ENCODE assay signal across 1 cellular context in the genomic region with DNA sequence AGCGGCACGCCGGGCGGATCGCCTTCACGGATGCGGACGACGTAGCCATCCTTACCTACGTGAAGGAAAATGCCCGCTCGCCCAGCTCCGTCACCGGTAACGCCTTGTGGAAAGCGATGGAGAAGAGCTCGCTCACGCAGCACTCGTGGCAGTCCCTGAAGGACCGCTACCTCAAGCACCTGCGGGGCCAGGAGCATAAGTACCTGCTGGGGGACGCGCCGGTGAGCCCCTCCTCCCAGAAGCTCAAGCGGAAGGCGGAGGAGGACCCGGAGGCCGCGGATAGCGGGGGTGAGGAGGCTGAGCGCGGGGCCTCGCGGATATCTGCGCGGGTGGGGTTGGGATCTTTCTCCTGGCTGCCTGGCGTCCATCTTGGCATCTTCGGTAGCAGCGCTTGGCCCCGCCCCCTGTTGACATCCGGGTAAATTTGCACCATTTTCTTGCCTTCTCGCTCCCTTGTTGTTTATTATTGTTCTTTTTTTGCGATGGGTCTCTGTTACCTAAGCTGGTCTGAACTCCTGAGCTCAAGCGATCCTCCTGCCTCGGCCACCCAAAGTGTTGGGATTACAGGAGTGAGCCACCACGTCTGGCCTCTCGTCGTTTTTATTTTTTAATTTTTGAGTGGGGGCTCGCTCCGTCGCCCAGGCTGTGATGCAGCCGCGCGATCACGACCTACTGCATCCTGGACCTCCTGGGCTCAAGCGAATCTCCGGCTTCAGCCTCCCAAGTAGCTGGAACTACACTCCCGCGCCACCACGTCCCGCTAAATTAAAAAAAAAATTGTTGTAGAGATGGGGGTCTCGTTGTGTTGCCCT.
A peak's percentile ranks its signal among the peaks of the same experiment; 100 is the strongest.
TF ChIP-seq lines count a peak whose summit lies in the region.

No MANE protein-coding gene starts in this region.

TF ChIP-seq in HEK293, 187 proteins besides CTCF, POLR2A, EP300 and RAD21 (continued from another document and continues in another):
- TF ChIP-seq, protein P1, sequence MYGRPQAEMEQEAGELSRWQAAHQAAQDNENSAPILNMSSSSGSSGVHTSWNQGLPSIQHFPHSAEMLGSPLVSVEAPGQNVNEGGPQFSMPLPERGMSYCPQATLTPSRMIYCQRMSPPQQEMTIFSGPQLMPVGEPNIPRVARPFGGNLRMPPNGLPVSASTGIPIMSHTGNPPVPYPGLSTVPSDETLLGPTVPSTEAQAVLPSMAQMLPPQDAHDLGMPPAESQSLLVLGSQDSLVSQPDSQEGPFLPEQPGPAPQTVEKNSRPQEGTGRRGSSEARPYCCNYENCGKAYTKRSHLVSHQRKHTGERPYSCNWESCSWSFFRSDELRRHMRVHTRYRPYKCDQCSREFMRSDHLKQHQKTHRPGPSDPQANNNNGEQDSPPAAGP (tag by site-specific recombination; IDR thresholded peaks at IDR 0.05), result no peak
- TF ChIP-seq, protein P2, sequence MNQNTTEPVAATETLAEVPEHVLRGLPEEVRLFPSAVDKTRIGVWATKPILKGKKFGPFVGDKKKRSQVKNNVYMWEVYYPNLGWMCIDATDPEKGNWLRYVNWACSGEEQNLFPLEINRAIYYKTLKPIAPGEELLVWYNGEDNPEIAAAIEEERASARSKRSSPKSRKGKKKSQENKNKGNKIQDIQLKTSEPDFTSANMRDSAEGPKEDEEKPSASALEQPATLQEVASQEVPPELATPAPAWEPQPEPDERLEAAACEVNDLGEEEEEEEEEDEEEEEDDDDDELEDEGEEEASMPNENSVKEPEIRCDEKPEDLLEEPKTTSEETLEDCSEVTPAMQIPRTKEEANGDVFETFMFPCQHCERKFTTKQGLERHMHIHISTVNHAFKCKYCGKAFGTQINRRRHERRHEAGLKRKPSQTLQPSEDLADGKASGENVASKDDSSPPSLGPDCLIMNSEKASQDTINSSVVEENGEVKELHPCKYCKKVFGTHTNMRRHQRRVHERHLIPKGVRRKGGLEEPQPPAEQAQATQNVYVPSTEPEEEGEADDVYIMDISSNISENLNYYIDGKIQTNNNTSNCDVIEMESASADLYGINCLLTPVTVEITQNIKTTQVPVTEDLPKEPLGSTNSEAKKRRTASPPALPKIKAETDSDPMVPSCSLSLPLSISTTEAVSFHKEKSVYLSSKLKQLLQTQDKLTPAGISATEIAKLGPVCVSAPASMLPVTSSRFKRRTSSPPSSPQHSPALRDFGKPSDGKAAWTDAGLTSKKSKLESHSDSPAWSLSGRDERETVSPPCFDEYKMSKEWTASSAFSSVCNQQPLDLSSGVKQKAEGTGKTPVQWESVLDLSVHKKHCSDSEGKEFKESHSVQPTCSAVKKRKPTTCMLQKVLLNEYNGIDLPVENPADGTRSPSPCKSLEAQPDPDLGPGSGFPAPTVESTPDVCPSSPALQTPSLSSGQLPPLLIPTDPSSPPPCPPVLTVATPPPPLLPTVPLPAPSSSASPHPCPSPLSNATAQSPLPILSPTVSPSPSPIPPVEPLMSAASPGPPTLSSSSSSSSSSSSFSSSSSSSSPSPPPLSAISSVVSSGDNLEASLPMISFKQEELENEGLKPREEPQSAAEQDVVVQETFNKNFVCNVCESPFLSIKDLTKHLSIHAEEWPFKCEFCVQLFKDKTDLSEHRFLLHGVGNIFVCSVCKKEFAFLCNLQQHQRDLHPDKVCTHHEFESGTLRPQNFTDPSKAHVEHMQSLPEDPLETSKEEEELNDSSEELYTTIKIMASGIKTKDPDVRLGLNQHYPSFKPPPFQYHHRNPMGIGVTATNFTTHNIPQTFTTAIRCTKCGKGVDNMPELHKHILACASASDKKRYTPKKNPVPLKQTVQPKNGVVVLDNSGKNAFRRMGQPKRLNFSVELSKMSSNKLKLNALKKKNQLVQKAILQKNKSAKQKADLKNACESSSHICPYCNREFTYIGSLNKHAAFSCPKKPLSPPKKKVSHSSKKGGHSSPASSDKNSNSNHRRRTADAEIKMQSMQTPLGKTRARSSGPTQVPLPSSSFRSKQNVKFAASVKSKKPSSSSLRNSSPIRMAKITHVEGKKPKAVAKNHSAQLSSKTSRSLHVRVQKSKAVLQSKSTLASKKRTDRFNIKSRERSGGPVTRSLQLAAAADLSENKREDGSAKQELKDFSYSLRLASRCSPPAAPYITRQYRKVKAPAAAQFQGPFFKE (tag by site-specific recombination; IDR thresholded peaks at IDR 0.05; ENCODE audit: borderline replicate concordance), result no peak
- TF ChIP-seq ZNF514 (tag by site-specific recombination; IDR thresholded peaks at IDR 0.05) (no peak), ZXDB (tag by site-specific recombination; IDR thresholded peaks at IDR 0.05) (peak; percentile 36), SP2 (tag by site-specific recombination; IDR thresholded peaks at IDR 0.05) (peak; percentile 67), ZNF529 (tag by site-specific recombination; IDR thresholded peaks at IDR 0.05; ENCODE audit: insufficient replicate concordance) (no peak), ZNF621 (tag by site-specific recombination; IDR thresholded peaks at IDR 0.05) (no peak), ELK4 (IDR thresholded peaks at IDR 0.05; ENCODE audit: borderline replicate concordance, low read depth, low read length) (no peak), ZNF175 (tag by site-specific recombination; IDR thresholded peaks at IDR 0.05) (no peak), MZF1 (tag by site-specific recombination; IDR thresholded peaks at IDR 0.05; ENCODE audit: borderline replicate concordance) (no peak), ZNF335 (tag by site-specific recombination; conservative IDR thresholded peaks at IDR 0.05) (peak; percentile 91), BCL11B (tag by site-specific recombination; IDR thresholded peaks at IDR 0.05; ENCODE audit: low read depth) (no peak), ZNF184 (tag by site-specific recombination; IDR thresholded peaks at IDR 0.05) (no peak), ZNF354C (tag by site-specific recombination; IDR thresholded peaks at IDR 0.05; ENCODE audit: borderline replicate concordance, low read depth) (no peak), PBX3 (CRISPR knock-in tag; IDR thresholded peaks at IDR 0.05) (no peak), ZNF664 (tag by site-specific recombination; IDR thresholded peaks at IDR 0.05) (no peak), YY1 (tag by site-specific recombination; IDR thresholded peaks at IDR 0.05) (peak; percentile 56; the same call in 1 of the 2 replicates), ZBTB1 (tag by site-specific recombination; IDR thresholded peaks at IDR 0.05) (no peak), ZNF76 (tag by site-specific recombination; IDR thresholded peaks at IDR 0.05; ENCODE audit: borderline replicate concordance, low read depth) (peak; percentile 62; the same call in 1 of the 2 replicates), ZNF560 (tag by site-specific recombination; IDR thresholded peaks at IDR 0.05; ENCODE audit: borderline replicate concordance) (no peak), GFI1B (tag by site-specific recombination; IDR thresholded peaks at IDR 0.05) (no peak), ZNF391 (tag by site-specific recombination; IDR thresholded peaks at IDR 0.05; ENCODE audit: borderline replicate concordance, low read depth) (no peak), ZBTB48 (tag by site-specific recombination; IDR thresholded peaks at IDR 0.05) (no peak), ZNF239 (tag by site-specific recombination; IDR thresholded peaks at IDR 0.05) (no peak), OVOL3 (tag by site-specific recombination; IDR thresholded peaks at IDR 0.05) (no peak), ZNF24 (tag by site-specific recombination; IDR thresholded peaks at IDR 0.05) (no peak), ZNF114 (tag by site-specific recombination; IDR thresholded peaks at IDR 0.05) (no peak), PATZ1 (tag by site-specific recombination; IDR thresholded peaks at IDR 0.05) (peak; percentile 79), SALL2 (tag by site-specific recombination; IDR thresholded peaks at IDR 0.05; ENCODE audit: borderline replicate concordance) (no peak)
- TF ChIP-seq, protein P3, sequence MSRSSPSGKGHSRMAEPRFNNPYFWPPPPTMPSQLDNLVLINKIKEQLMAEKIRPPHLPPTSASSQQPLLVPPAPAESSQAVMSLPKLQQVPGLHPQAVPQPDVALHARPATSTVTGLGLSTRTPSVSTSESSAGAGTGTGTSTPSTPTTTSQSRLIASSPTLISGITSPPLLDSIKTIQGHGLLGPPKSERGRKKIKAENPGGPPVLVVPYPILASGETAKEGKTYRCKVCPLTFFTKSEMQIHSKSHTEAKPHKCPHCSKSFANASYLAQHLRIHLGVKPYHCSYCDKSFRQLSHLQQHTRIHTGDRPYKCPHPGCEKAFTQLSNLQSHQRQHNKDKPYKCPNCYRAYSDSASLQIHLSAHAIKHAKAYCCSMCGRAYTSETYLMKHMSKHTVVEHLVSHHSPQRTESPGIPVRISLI (tag by site-specific recombination; IDR thresholded peaks at IDR 0.05), result no peak
- TF ChIP-seq, protein P4, sequence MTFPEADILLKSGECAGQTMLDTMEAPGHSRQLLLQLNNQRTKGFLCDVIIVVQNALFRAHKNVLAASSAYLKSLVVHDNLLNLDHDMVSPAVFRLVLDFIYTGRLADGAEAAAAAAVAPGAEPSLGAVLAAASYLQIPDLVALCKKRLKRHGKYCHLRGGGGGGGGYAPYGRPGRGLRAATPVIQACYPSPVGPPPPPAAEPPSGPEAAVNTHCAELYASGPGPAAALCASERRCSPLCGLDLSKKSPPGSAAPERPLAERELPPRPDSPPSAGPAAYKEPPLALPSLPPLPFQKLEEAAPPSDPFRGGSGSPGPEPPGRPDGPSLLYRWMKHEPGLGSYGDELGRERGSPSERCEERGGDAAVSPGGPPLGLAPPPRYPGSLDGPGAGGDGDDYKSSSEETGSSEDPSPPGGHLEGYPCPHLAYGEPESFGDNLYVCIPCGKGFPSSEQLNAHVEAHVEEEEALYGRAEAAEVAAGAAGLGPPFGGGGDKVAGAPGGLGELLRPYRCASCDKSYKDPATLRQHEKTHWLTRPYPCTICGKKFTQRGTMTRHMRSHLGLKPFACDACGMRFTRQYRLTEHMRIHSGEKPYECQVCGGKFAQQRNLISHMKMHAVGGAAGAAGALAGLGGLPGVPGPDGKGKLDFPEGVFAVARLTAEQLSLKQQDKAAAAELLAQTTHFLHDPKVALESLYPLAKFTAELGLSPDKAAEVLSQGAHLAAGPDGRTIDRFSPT (tag by site-specific recombination; IDR thresholded peaks at IDR 0.05), result no peak
- TF ChIP-seq, protein P5, sequence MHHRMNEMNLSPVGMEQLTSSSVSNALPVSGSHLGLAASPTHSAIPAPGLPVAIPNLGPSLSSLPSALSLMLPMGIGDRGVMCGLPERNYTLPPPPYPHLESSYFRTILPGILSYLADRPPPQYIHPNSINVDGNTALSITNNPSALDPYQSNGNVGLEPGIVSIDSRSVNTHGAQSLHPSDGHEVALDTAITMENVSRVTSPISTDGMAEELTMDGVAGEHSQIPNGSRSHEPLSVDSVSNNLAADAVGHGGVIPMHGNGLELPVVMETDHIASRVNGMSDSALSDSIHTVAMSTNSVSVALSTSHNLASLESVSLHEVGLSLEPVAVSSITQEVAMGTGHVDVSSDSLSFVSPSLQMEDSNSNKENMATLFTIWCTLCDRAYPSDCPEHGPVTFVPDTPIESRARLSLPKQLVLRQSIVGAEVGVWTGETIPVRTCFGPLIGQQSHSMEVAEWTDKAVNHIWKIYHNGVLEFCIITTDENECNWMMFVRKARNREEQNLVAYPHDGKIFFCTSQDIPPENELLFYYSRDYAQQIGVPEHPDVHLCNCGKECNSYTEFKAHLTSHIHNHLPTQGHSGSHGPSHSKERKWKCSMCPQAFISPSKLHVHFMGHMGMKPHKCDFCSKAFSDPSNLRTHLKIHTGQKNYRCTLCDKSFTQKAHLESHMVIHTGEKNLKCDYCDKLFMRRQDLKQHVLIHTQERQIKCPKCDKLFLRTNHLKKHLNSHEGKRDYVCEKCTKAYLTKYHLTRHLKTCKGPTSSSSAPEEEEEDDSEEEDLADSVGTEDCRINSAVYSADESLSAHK (tag by site-specific recombination; IDR thresholded peaks at IDR 0.05), result no peak; the same call in 1 of the 2 replicates
